ENCODE assay signal across 9 cellular contexts in genomic region chr2:37230581-37230980, GRCh38. TPM values are rescaled to one million over a fixed set of nuclear protein-coding genes. Genes with fewer than 3 reads are reported as not detected.
A peak's percentile ranks its signal among the peaks of the same experiment; 100 is the strongest.
DNase-seq lines count a peak whose midpoint lies in the region; FAIRE-seq and TF ChIP-seq lines count a peak whose summit lies in the region.
"Had no signal": no experiment of that assay in that cellular context is flagged by ENCODE, and none has a peak within 500 bp of the region (broad histone marks: within the 10 kb centered on the region; RNA-seq: fewer than 3 reads in every experiment).

No MANE protein-coding gene starts in this region.

- H3K23ac ChIP-seq in neuronal stem cell (ENCODE audit: low read depth, low read length, poor library complexity), result no peak overlapping the region

- TF ChIP-seq CTCF in Loucy (conservative IDR thresholded peaks at IDR 0.05; ENCODE audit: low read length), result no peak
- no peak for TF ChIP-seq CTCF in endothelial cell of umbilical vein (IDR thresholded peaks at IDR 0.05; ENCODE audit: extremely low read depth in 1 of 2, insufficient read depth in 1 of 2, low read depth in 1 of 2, low read length in 2 of 2)

- peak overlapping the region; percentile 84 for H3K4me2 ChIP-seq in Loucy (ENCODE audit: low read depth, low read length, poor library complexity, severe bottlenecking)
- H3K4me2 ChIP-seq in endothelial cell of umbilical vein (ENCODE audit: insufficient read depth, low read length), result peak overlapping the region; percentile 98
- H3K4me2 ChIP-seq in neuronal stem cell (ENCODE audit: insufficient read depth, low read length, poor library complexity, severe bottlenecking), result peak overlapping the region; percentile 78

- no peak overlapping the region for H4K8ac ChIP-seq in neuronal stem cell (ENCODE audit: low read depth, low read length)

- H3K4ac ChIP-seq in neuronal stem cell (ENCODE audit: low read length), result no peak overlapping the region

- no peak overlapping the region for H2BK5ac ChIP-seq in neuronal stem cell (ENCODE audit: low read length)

- peaks cover 44% of the 10 kb centered on the region for H3K4me1 ChIP-seq in CD8-positive, alpha-beta memory T cell (ENCODE audit: insufficient read depth, low read length)
- H3K4me1 ChIP-seq in Loucy (ENCODE audit: insufficient read depth, low read length, poor library complexity, severe bottlenecking) (peaks cover 61% of the 10 kb centered on the region), endothelial cell of umbilical vein (ENCODE audit: control insufficient read depth, extremely low read depth, insufficient read depth, low read length) (peaks cover 22% of the 10 kb centered on the region), neuronal stem cell (ENCODE audit: control insufficient read depth in 2 of 2, insufficient read depth in 1 of 2, low read depth in 1 of 2, low read length in 2 of 2) (peaks cover 4 to 10% of the 10 kb centered on the region in 2 donors)

- no peak overlapping the region for H3K27ac Mint-ChIP-seq in CD8-positive, alpha-beta memory T cell
- H3K27ac Mint-ChIP-seq in activated CD4-positive, alpha-beta T cell treated with anti-CD3 and anti-CD28 coated beads, Interleukin-2, amount 10 ng/mL, durations not matched to agents 7 days and 5 days, result no peak overlapping the region
- H3K27ac Mint-ChIP-seq: brain had no signal

- H2AK5ac ChIP-seq in neuronal stem cell (ENCODE audit: low read depth, low read length), result no peak overlapping the region

- H3K9me3 ChIP-seq in CD8-positive, alpha-beta memory T cell (ENCODE audit: low read length), result no peaks in the 10 kb centered on the region
- no peaks in the 10 kb centered on the region for H3K9me3 ChIP-seq in Loucy (ENCODE audit: insufficient read depth, low read depth, low read length)
- H3K9me3 ChIP-seq in endothelial cell of umbilical vein (replicated peaks; ENCODE audit: control insufficient read depth, insufficient read depth, low read length), result no peaks in the 10 kb centered on the region
- no peaks in the 10 kb centered on the region for H3K9me3 ChIP-seq in neuronal stem cell (replicated peaks in 1 of 2; ENCODE audit: control insufficient read depth in 2 of 2, insufficient read depth in 1 of 2, low read depth in 1 of 2, low read length in 2 of 2)

- POLR2A ChIA-PET in CD8-positive, alpha-beta memory T cell (lab: Charles Lee), result no interaction called here
- POLR2A ChIA-PET in endothelial cell of umbilical vein (lab: Charles Lee), result no interaction called here
- POLR2A ChIA-PET in activated CD4-positive, alpha-beta T cell treated with anti-CD3 and anti-CD28 coated beads, Interleukin-2, amount 10 ng/mL, durations not matched to agents 7 days and 5 days (lab: Charles Lee), result no interaction called here

- no peaks in the 10 kb centered on the region for H3K27me3 Mint-ChIP-seq in CD8-positive, alpha-beta memory T cell
- no peaks in the 10 kb centered on the region for H3K27me3 Mint-ChIP-seq in activated CD4-positive, alpha-beta T cell treated with anti-CD3 and anti-CD28 coated beads, Interleukin-2, amount 10 ng/mL, durations not matched to agents 7 days and 5 days
- H3K27me3 Mint-ChIP-seq: brain had no signal

- H4K20me1 ChIP-seq in Loucy (ENCODE audit: insufficient read depth, low read length, poor library complexity, severe bottlenecking), result peaks cover 51% of the 10 kb centered on the region
- no peaks in the 10 kb centered on the region for H4K20me1 ChIP-seq in endothelial cell of umbilical vein (replicated peaks; ENCODE audit: control insufficient read depth, extremely low read depth, insufficient read depth, low read length)

- no peaks in the 10 kb centered on the region for H3K9me3 Mint-ChIP-seq in CD8-positive, alpha-beta memory T cell
- no peaks in the 10 kb centered on the region for H3K9me3 Mint-ChIP-seq in activated CD4-positive, alpha-beta T cell treated with anti-CD3 and anti-CD28 coated beads, Interleukin-2, amount 10 ng/mL, durations not matched to agents 7 days and 5 days
- H3K9me3 Mint-ChIP-seq: brain had no signal

- H3K36me3 ChIP-seq in CD8-positive, alpha-beta memory T cell (ENCODE audit: insufficient read depth, low read length), result peaks cover 17% of the 10 kb centered on the region
- H3K36me3 ChIP-seq in Loucy (ENCODE audit: insufficient read depth, low read length) (peaks cover 17% of the 10 kb centered on the region; the same call in 1 of the 2 replicates), endothelial cell of umbilical vein (ENCODE audit: control insufficient read depth in 2 of 2, extremely low read depth in 1 of 2, insufficient read depth in 2 of 2, low read length in 2 of 2) (peaks cover 6 to 7% of the 10 kb centered on the region in 2 experiments), neuronal stem cell (replicated peaks in 1 of 2; ENCODE audit: control insufficient read depth in 2 of 2, insufficient read depth in 2 of 2, low read length in 2 of 2) (peaks cover 9 to 42% of the 10 kb centered on the region in 2 donors)

- peaks cover 0 to 38% (median 15%) of the 10 kb centered on the region in 3 donors for H3K36me3 Mint-ChIP-seq in CD8-positive, alpha-beta memory T cell
- peaks cover 28% of the 10 kb centered on the region for H3K36me3 Mint-ChIP-seq in activated CD4-positive, alpha-beta T cell treated with anti-CD3 and anti-CD28 coated beads, Interleukin-2, amount 10 ng/mL, durations not matched to agents 7 days and 5 days (ENCODE audit: low read depth)

- H3K27ac ChIP-seq in CD8-positive, alpha-beta memory T cell (ENCODE audit: low read depth, low read length), result peak overlapping the region; percentile 80
- H3K27ac ChIP-seq in endothelial cell of umbilical vein (ENCODE audit: insufficient read depth, low read depth, low read length), result peak overlapping the region; percentile 79
- no peak overlapping the region for H3K27ac ChIP-seq in neuronal stem cell (replicated peaks; ENCODE audit: low read length)

- no peak overlapping the region for H2BK120ac ChIP-seq in neuronal stem cell (ENCODE audit: low read depth, low read length)

- intact Hi-C loops in endothelial cell of umbilical vein (cut with micrococcal nuclease), result loop anchor here (5.0 kb wide), 2 partner anchors 33 to 92 kb away; partner anchors contain the start of genes CEBPZOS and PRKD3

- no peaks in the 10 kb centered on the region for H3F3A ChIP-seq in Loucy (ENCODE audit: low read depth)

- H3K4me1 Mint-ChIP-seq in CD8-positive, alpha-beta memory T cell, result peaks cover 19 to 56% (median 39%) of the 10 kb centered on the region in 3 donors
- H3K4me1 Mint-ChIP-seq in activated CD4-positive, alpha-beta T cell treated with anti-CD3 and anti-CD28 coated beads, Interleukin-2, amount 10 ng/mL, durations not matched to agents 7 days and 5 days, result peaks cover 33% of the 10 kb centered on the region

- H3K18ac ChIP-seq in neuronal stem cell (ENCODE audit: low read length), result no peak overlapping the region

- no peaks in the 10 kb centered on the region for H3K9me2 ChIP-seq in Loucy (replicated peaks; ENCODE audit: low read depth, low read length)

- H2AFZ ChIP-seq in Loucy (ENCODE audit: low read length) (peak overlapping the region; percentile 99; the same call in 1 of the 2 replicates), endothelial cell of umbilical vein (ENCODE audit: low read depth, low read length) (peak overlapping the region; percentile 55), neuronal stem cell (ENCODE audit: low read length) (peak overlapping the region; percentile 95)

- no CpG with 5 or more reads among the region's 8 CpGs for WGBS in neuronal stem cell (ENCODE audit: extremely low coverage in 2 of 2, insufficient read length in 2 of 2, insufficient replicate concordance in 1 of 2), 2 donors

- H3K79me1 ChIP-seq in neuronal stem cell (ENCODE audit: low read depth, low read length), result peaks cover 13% of the 10 kb centered on the region

- H3K9me1 ChIP-seq in endothelial cell of umbilical vein (replicated peaks; ENCODE audit: control insufficient read depth, extremely low read depth, insufficient read depth, low read length), result no peaks in the 10 kb centered on the region

- peaks cover 92% of the 10 kb centered on the region for H3K79me2 ChIP-seq in Loucy (ENCODE audit: insufficient read depth, low read length)
- peaks cover 77% of the 10 kb centered on the region for H3K79me2 ChIP-seq in endothelial cell of umbilical vein (ENCODE audit: control insufficient read depth, insufficient read depth, low read length)

- H3K9ac ChIP-seq in Loucy (ENCODE audit: low read depth, low read length, poor library complexity, severe bottlenecking) (peak overlapping the region; percentile 87), endothelial cell of umbilical vein (replicated peaks; ENCODE audit: extremely low read depth, insufficient read depth, low read length) (peak overlapping the region; percentile 81), neuronal stem cell (ENCODE audit: low read depth, low read length, poor library complexity) (peak overlapping the region; percentile 56)

- no peak overlapping the region for H2BK12ac ChIP-seq in neuronal stem cell (ENCODE audit: low read length)

- H3K4me3 ChIP-seq in CD8-positive, alpha-beta memory T cell (ENCODE audit: low read length), result peak overlapping the region; percentile 87
- peak overlapping the region; percentile 87 for H3K4me3 ChIP-seq in Loucy (ENCODE audit: low read length, poor library complexity, severe bottlenecking)
- H3K4me3 ChIP-seq in endothelial cell of umbilical vein (replicated peaks in 1 of 3; ENCODE audit: insufficient read depth in 1 of 3, low read depth in 1 of 3, low read length in 3 of 3), result peak overlapping the region; percentile 83 to 96 (median 90)
- peak overlapping the region; percentile 92 to 95 for H3K4me3 ChIP-seq in neuronal stem cell (ENCODE audit: low read length in 2 of 2)

- CTCF ChIA-PET in CD8-positive, alpha-beta memory T cell (lab: Charles Lee), result no interaction called here
- CTCF ChIA-PET in endothelial cell of umbilical vein (lab: Charles Lee), result interaction anchor here (2.4 kb wide), 1 partner anchor 647 kb away, joined by 9 read pairs; no protein-coding TSS in a partner anchor
- CTCF ChIA-PET in activated CD4-positive, alpha-beta T cell treated with anti-CD3 and anti-CD28 coated beads, Interleukin-2, amount 10 ng/mL, durations not matched to agents 7 days and 5 days (lab: Charles Lee), result interaction anchor here (1.4 kb wide), 1 partner anchor 29 kb away, joined by 3 read pairs; no protein-coding TSS in a partner anchor

- peak; percentile 79 for FAIRE-seq in endothelial cell of umbilical vein (lab: Jason Lieb, UNC)

- no TSS peak for BruUV-seq in endothelial cell of umbilical vein (replicated peaks; lab: Mats Ljungman, UMichigan)

- H3K4me3 Mint-ChIP-seq in CD8-positive, alpha-beta memory T cell, result no peak overlapping the region
- no peak overlapping the region for H3K4me3 Mint-ChIP-seq in activated CD4-positive, alpha-beta T cell treated with anti-CD3 and anti-CD28 coated beads, Interleukin-2, amount 10 ng/mL, durations not matched to agents 7 days and 5 days
- H3K4me3 Mint-ChIP-seq: brain had no signal

- TF ChIP-seq POLR2A in endothelial cell of umbilical vein (IDR thresholded peaks at IDR 0.05; ENCODE audit: low read depth, low read length), result no peak

- H4K91ac ChIP-seq in neuronal stem cell (ENCODE audit: low read depth, low read length, poor library complexity), result no peak overlapping the region

- no peak overlapping the region for H2BK15ac ChIP-seq in neuronal stem cell (ENCODE audit: low read length)

- DNase-seq in CD8-positive, alpha-beta memory T cell, result no peak
- no peak for DNase-seq in endothelial cell of umbilical vein (ENCODE audit: low read depth, low spot score)
- no peak for DNase-seq in neuronal stem cell (ENCODE audit: low spot score)
- no peak for DNase-seq in ecto neural progenitor cell (ENCODE audit: low spot score)
- DNase-seq in NCI-H446 (lab: John Stamatoyannopoulos, UW), result no peak
- no peak for DNase-seq in NCI-H1092 (lab: John Stamatoyannopoulos, UW)
- no peak for DNase-seq in activated CD4-positive, alpha-beta T cell treated with anti-CD3 and anti-CD28 coated beads, Interleukin-2, amount 10 ng/mL, durations not matched to agents 7 days and 5 days

- H3K14ac ChIP-seq in neuronal stem cell (ENCODE audit: low read length), result no peak overlapping the region

- dilution Hi-C loops in endothelial cell of umbilical vein (cut with MboI; ENCODE audit: extremely low pct_ligation_motif_present, low sequenced_read_pairs), result no loop called here

- no peaks in the 10 kb centered on the region for H3K27me3 ChIP-seq in CD8-positive, alpha-beta memory T cell (ENCODE audit: insufficient read depth, low read length, poor library complexity, severe bottlenecking)
- H3K27me3 ChIP-seq in Loucy (ENCODE audit: insufficient read depth, low read length, poor library complexity, severe bottlenecking) (no peaks in the 10 kb centered on the region), endothelial cell of umbilical vein (ENCODE audit: control insufficient read depth in 2 of 2, insufficient read depth in 2 of 2, low read length in 2 of 2) (no peaks in the 10 kb centered on the region), neuronal stem cell (ENCODE audit: control insufficient read depth in 3 of 3, insufficient read depth in 3 of 3, low read depth in 1 of 3, low read length in 3 of 3) (no peaks in the 10 kb centered on the region)

RNA-seq across cellular contexts. Expression of gene CEBPZ, which starts 0.8 kb away (rescaled TPM):
- 100 to 1,000 TPM; 100 to 104 TPM for total RNA-seq in CD8-positive, alpha-beta memory T cell
- 31.1 TPM for polyA plus RNA-seq in CD8-positive, alpha-beta memory T cell
- 36.7 and 46.9 TPM in 2 replicates for total RNA-seq in endothelial cell of umbilical vein
- polyA plus RNA-seq in endothelial cell of umbilical vein, result 1.7 and 3.6 TPM in 2 replicates
- polyA plus RNA-seq in endothelial cell of umbilical vein (2011; cell fraction: cytosol; rRNA removed), result 8.0 and 9.7 TPM in 2 replicates
- polyA plus RNA-seq in endothelial cell of umbilical vein (2011; cell fraction: nucleus; rRNA removed), result 8.9 and 14.2 TPM in 2 replicates
- 34.1 and 43.4 TPM in 2 replicates for polyA plus RNA-seq in endothelial cell of umbilical vein (2012)
- polyA minus RNA-seq in endothelial cell of umbilical vein, result 9.4 and 11.0 TPM in 2 replicates
- 22.8 TPM for polyA minus RNA-seq in endothelial cell of umbilical vein (2011; cell fraction: cytosol; rRNA and poly(A)+ RNA removed)
- polyA minus RNA-seq in endothelial cell of umbilical vein (2011; cell fraction: nucleus; rRNA and poly(A)+ RNA removed), result 13.8 and 17.9 TPM in 2 replicates
- 58.8 TPM for polyA plus RNA-seq in neuronal stem cell (2013, experiment 1 of 2)
- 57.9 TPM for polyA plus RNA-seq in neuronal stem cell (2013, experiment 2 of 2)
- 10 to 100 TPM; 53.5 to 56.9 TPM for total RNA-seq in activated CD4-positive, alpha-beta T cell treated with anti-CD3 and anti-CD28 coated beads, Interleukin-2, amount 10 ng/mL, durations not matched to agents 7 days and 5 days

RNA-seq across cellular contexts. Expression of gene NDUFAF7, which starts 0.9 kb away (rescaled TPM):
- total RNA-seq in CD8-positive, alpha-beta memory T cell, result 10 to 100 TPM; 20.3 to 20.4 TPM
- 6.8 TPM for polyA plus RNA-seq in CD8-positive, alpha-beta memory T cell
- 17.7 and 23.4 TPM in 2 replicates for total RNA-seq in endothelial cell of umbilical vein
- 10.8 and 11.6 TPM in 2 replicates for polyA plus RNA-seq in endothelial cell of umbilical vein
- 10.2 and 12.2 TPM in 2 replicates for polyA plus RNA-seq in endothelial cell of umbilical vein (2011; cell fraction: cytosol; rRNA removed)
- polyA plus RNA-seq in endothelial cell of umbilical vein (2011; cell fraction: nucleus; rRNA removed), result 77.4 and 95.1 TPM in 2 replicates
- 22.3 and 23.1 TPM in 2 replicates for polyA plus RNA-seq in endothelial cell of umbilical vein (2012)
- polyA minus RNA-seq in endothelial cell of umbilical vein, result 14.0 and 14.4 TPM in 2 replicates
- polyA minus RNA-seq in endothelial cell of umbilical vein (2011; cell fraction: cytosol; rRNA and poly(A)+ RNA removed), result 4.8 TPM
- polyA minus RNA-seq in endothelial cell of umbilical vein (2011; cell fraction: nucleus; rRNA and poly(A)+ RNA removed), result 14.9 and 25.1 TPM in 2 replicates
- 13.1 TPM for polyA plus RNA-seq in neuronal stem cell (2013, experiment 1 of 2)
- 11.9 TPM for polyA plus RNA-seq in neuronal stem cell (2013, experiment 2 of 2)
- 10 to 100 TPM; 17.9 to 21.7 TPM for total RNA-seq in activated CD4-positive, alpha-beta T cell treated with anti-CD3 and anti-CD28 coated beads, Interleukin-2, amount 10 ng/mL, durations not matched to agents 7 days and 5 days

RNA-seq across cellular contexts. Expression of gene CEBPZOS, which starts 34.3 kb away (rescaled TPM):
- 10 to 100 TPM; 33.7 to 35.0 TPM for total RNA-seq in CD8-positive, alpha-beta memory T cell
- 43.6 TPM for polyA plus RNA-seq in CD8-positive, alpha-beta memory T cell
- 36.3 and 41.5 TPM in 2 replicates for total RNA-seq in endothelial cell of umbilical vein
- 24.8 and 29.1 TPM in 2 replicates for polyA plus RNA-seq in endothelial cell of umbilical vein
- polyA plus RNA-seq in endothelial cell of umbilical vein (2011; cell fraction: cytosol; rRNA removed), result 22.8 and 29.4 TPM in 2 replicates
- 12.3 and 14.4 TPM in 2 replicates for polyA plus RNA-seq in endothelial cell of umbilical vein (2011; cell fraction: nucleus; rRNA removed)
- polyA plus RNA-seq in endothelial cell of umbilical vein (2012), result 27.0 and 31.3 TPM in 2 replicates
- 10.5 and 11.6 TPM in 2 replicates for polyA minus RNA-seq in endothelial cell of umbilical vein
- polyA minus RNA-seq in endothelial cell of umbilical vein (2011; cell fraction: cytosol; rRNA and poly(A)+ RNA removed), result 12.3 TPM
- 6.2 and 10.3 TPM in 2 replicates for polyA minus RNA-seq in endothelial cell of umbilical vein (2011; cell fraction: nucleus; rRNA and poly(A)+ RNA removed)
- polyA plus RNA-seq in neuronal stem cell (2013, experiment 1 of 2), result 32.6 TPM
- 34.4 TPM for polyA plus RNA-seq in neuronal stem cell (2013, experiment 2 of 2)
- 10 to 100 TPM; 37.5 to 38.5 TPM for total RNA-seq in activated CD4-positive, alpha-beta T cell treated with anti-CD3 and anti-CD28 coated beads, Interleukin-2, amount 10 ng/mL, durations not matched to agents 7 days and 5 days

RNA-seq across cellular contexts. Expression of gene SULT6B1, which starts 42.1 kb away (rescaled TPM):
- not detected for total RNA-seq in CD8-positive, alpha-beta memory T cell
- polyA plus RNA-seq in CD8-positive, alpha-beta memory T cell, result not detected
- total RNA-seq in endothelial cell of umbilical vein, result not detected in 2 replicates
- polyA plus RNA-seq in endothelial cell of umbilical vein, result not detected in 2 replicates
- not detected in 2 replicates for polyA plus RNA-seq in endothelial cell of umbilical vein (2011; cell fraction: cytosol; rRNA removed)
- not detected in 2 replicates for polyA plus RNA-seq in endothelial cell of umbilical vein (2011; cell fraction: nucleus; rRNA removed)
- polyA plus RNA-seq in endothelial cell of umbilical vein (2012), result not detected in 2 replicates
- polyA minus RNA-seq in endothelial cell of umbilical vein, result not detected in 2 replicates
- polyA minus RNA-seq in endothelial cell of umbilical vein (2011; cell fraction: cytosol; rRNA and poly(A)+ RNA removed), result not detected
- polyA minus RNA-seq in endothelial cell of umbilical vein (2011; cell fraction: nucleus; rRNA and poly(A)+ RNA removed), result not detected in 2 replicates
- not detected for polyA plus RNA-seq in neuronal stem cell (2013, experiment 1 of 2)
- polyA plus RNA-seq in neuronal stem cell (2013, experiment 2 of 2), result not detected
- not detected for total RNA-seq in activated CD4-positive, alpha-beta T cell treated with anti-CD3 and anti-CD28 coated beads, Interleukin-2, amount 10 ng/mL, durations not matched to agents 7 days and 5 days
